In genomic region chr6:116562019-116562403, GRCh38 we compare ENCODE assay signal across 1 cellular context.
TF ChIP-seq lines count a peak whose summit lies in the region.

No MANE protein-coding gene starts in this region.

TF ChIP-seq in K562, 482 proteins besides CTCF, POLR2A, EP300 and RAD21:
- TF ChIP-seq ARID3A (IDR thresholded peaks at IDR 0.05; ENCODE audit: borderline replicate concordance, low read depth, low read length): no peak
- TF ChIP-seq CGGBP1 (CRISPR knock-in tag; IDR thresholded peaks at IDR 0.05): no peak
- TF ChIP-seq CCAR2 (IDR thresholded peaks at IDR 0.05; ENCODE audit: low read depth, low read length): no peak
- TF ChIP-seq ZNF75A (CRISPR knock-in tag; IDR thresholded peaks at IDR 0.05): no peak
- TF ChIP-seq TCF15 (CRISPR knock-in tag; IDR thresholded peaks at IDR 0.05): no peak
- no peak for TF ChIP-seq ELF2 (CRISPR knock-in tag; IDR thresholded peaks at IDR 0.05)
- TF ChIP-seq SRSF9 (IDR thresholded peaks at IDR 0.05; ENCODE audit: borderline replicate concordance, low read depth, low read length): no peak
- no peak for TF ChIP-seq ZNF766 (CRISPR knock-in tag; conservative IDR thresholded peaks at IDR 0.05)
